8 cellular contexts compared by ENCODE assay signal in the genomic region with DNA sequence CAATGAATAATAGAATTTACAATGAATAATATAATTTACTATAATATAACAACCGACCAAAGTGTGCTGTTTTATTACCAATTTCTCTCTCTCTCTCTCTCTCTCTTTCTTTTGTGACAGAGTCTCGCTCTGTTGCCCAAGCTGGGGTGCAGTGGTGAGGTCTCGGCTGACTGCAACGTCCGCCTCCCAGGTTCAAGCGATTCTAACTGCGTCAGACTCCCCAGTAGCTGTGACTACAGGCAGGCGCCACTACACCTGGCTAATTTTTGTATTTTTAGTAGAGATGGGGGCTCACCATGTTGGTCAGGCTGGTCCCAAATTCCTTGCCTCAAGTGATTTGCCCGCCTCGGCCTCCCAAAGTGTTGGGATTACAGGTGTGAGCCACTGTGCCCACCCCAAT. TPM values are rescaled to one million over a fixed set of nuclear protein-coding genes. Genes with fewer than 3 reads are reported as not detected.
DNase-seq lines count a peak whose midpoint lies in the region; ATAC-seq, FAIRE-seq and TF ChIP-seq lines count a peak whose summit lies in the region.
"Not testable (repeated sequence)": the region's sequence is repeated elsewhere in the genome, so short reads cannot be mapped to it uniquely, and the experiment has no call there.

No MANE protein-coding gene starts in this region.

- H3K36me3 Mint-ChIP-seq in GM23338 (ENCODE audit: low read depth), result peaks cover 48% of the 10 kb centered on the region
- H3K36me3 Mint-ChIP-seq in T-helper 17 cell (ENCODE audit: low read depth); natural killer cell: not testable (repeated sequence)
- peaks cover 30% of the 10 kb centered on the region for H3K36me3 Mint-ChIP-seq in activated T-helper 1 cell treated with anti-CD3 and anti-CD28 coated beads, Interleukin-12 subunit alpha, Interleukin-12 subunit beta, Interleukin-2, Interleukin-4 antibody, amounts not matched to agents 30 ng/mL and 10 ng/mL and 1 ng/mL, durations not matched to agents 14 hours and 24 hours and 36 hours (ENCODE audit: low read depth)

- H3K9me3 Mint-ChIP-seq in GM23338, result peaks cover 42% of the 10 kb centered on the region
- H3K9me3 Mint-ChIP-seq in activated T-helper 1 cell treated with anti-CD3 and anti-CD28 coated beads, Interleukin-12 subunit alpha, Interleukin-12 subunit beta, Interleukin-2, Interleukin-4 antibody, amounts not matched to agents 30 ng/mL and 10 ng/mL and 1 ng/mL, durations not matched to agents 14 hours and 24 hours and 36 hours, result peaks cover 16% of the 10 kb centered on the region
- H3K9me3 Mint-ChIP-seq in natural killer cell, result not testable (repeated sequence)

- not testable (repeated sequence) for H3K27me3 ChIP-seq in GM23338 (ENCODE audit: insufficient read depth); adipocyte (replicated peaks; ENCODE audit: control insufficient read depth, insufficient read depth, low read length); hepatocyte; sigmoid colon

- H3K4me3 ChIP-seq in A549, GM23338, sigmoid colon: not testable (repeated sequence)
- H3K4me3 ChIP-seq in adipocyte (ENCODE audit: low read length) (peak overlapping the region; percentile 98), hepatocyte (peak overlapping the region; percentile 34)

- not testable (repeated sequence) for TF ChIP-seq POLR2A in A549 (IDR thresholded peaks at IDR 0.05; ENCODE audit: low read length); sigmoid colon (IDR thresholded peaks at IDR 0.05)

- H4K20me1 ChIP-seq in GM23338 (replicated peaks; ENCODE audit: insufficient read depth); hepatocyte (ENCODE audit: insufficient read depth, poor library complexity, severe bottlenecking): not testable (repeated sequence)

- not testable (repeated sequence) for H3K9me2 ChIP-seq in GM23338 (ENCODE audit: insufficient read depth); hepatocyte (replicated peaks; ENCODE audit: insufficient read depth)

- POLR2A ChIA-PET in A549 (lab: Yijun Ruan, JAX), result interaction anchor here (5.0 kb wide), 1 partner anchor 15 kb away, joined by 306 read pairs; a partner anchor contains a TSS

- H2AFZ ChIP-seq in GM23338, hepatocyte: not testable (repeated sequence)

- H3F3A ChIP-seq in GM23338 (replicated peaks; ENCODE audit: low read depth), result not testable (repeated sequence)

- H3K4me3 Mint-ChIP-seq in GM23338, result 0 out of 3 replicates have a peak overlapping the region, but pooled peaks have one; percentile 29
- not testable (repeated sequence) for H3K4me3 Mint-ChIP-seq in T-helper 17 cell
- peak overlapping the region; percentile 68 for H3K4me3 Mint-ChIP-seq in activated T-helper 1 cell treated with anti-CD3 and anti-CD28 coated beads, Interleukin-12 subunit alpha, Interleukin-12 subunit beta, Interleukin-2, Interleukin-4 antibody, amounts not matched to agents 30 ng/mL and 10 ng/mL and 1 ng/mL, durations not matched to agents 14 hours and 24 hours and 36 hours
- H3K4me3 Mint-ChIP-seq in natural killer cell, result peak overlapping the region; percentile 45

- not testable (repeated sequence) for H3K9me3 ChIP-seq in A549; T-helper 17 cell (ENCODE audit: control insufficient read depth, low read length, poor library complexity, severe bottlenecking); adipocyte (ENCODE audit: control insufficient read depth, low read length); hepatocyte (ENCODE audit: low read depth); sigmoid colon

- not testable (repeated sequence) for TF ChIP-seq EP300 in A549 (IDR thresholded peaks at IDR 0.05); sigmoid colon (IDR thresholded peaks at IDR 0.05)

- not testable (repeated sequence) for H3K27ac ChIP-seq in A549; GM23338 (ENCODE audit: low read depth)
- peak overlapping the region; percentile 97 for H3K27ac ChIP-seq in hepatocyte
- peak overlapping the region in 3 of 4 donors; percentile 90 to 97 (median 92) for H3K27ac ChIP-seq in sigmoid colon

- H3K4me1 Mint-ChIP-seq in GM23338, result not testable (repeated sequence)
- H3K4me1 Mint-ChIP-seq in T-helper 17 cell, result peaks cover 18% of the 10 kb centered on the region
- H3K4me1 Mint-ChIP-seq in activated T-helper 1 cell treated with anti-CD3 and anti-CD28 coated beads, Interleukin-12 subunit alpha, Interleukin-12 subunit beta, Interleukin-2, Interleukin-4 antibody, amounts not matched to agents 30 ng/mL and 10 ng/mL and 1 ng/mL, durations not matched to agents 14 hours and 24 hours and 36 hours (ENCODE audit: low read depth), result peaks cover 35% of the 10 kb centered on the region
- H3K4me1 Mint-ChIP-seq in natural killer cell, result peaks cover 21% of the 10 kb centered on the region in 2 donors

- H3K27ac Mint-ChIP-seq in GM23338; activated T-helper 1 cell treated with anti-CD3 and anti-CD28 coated beads, Interleukin-12 subunit alpha, Interleukin-12 subunit beta, Interleukin-2, Interleukin-4 antibody, amounts not matched to agents 30 ng/mL and 10 ng/mL and 1 ng/mL, durations not matched to agents 14 hours and 24 hours and 36 hours: not testable (repeated sequence)
- peak overlapping the region; percentile 71 for H3K27ac Mint-ChIP-seq in T-helper 17 cell
- peak overlapping the region; percentile 8 to 100 for H3K27ac Mint-ChIP-seq in natural killer cell

- not testable (repeated sequence) for H3K27me3 Mint-ChIP-seq in GM23338 (ENCODE audit: insufficient read depth, low read depth, poor library complexity); T-helper 17 cell; activated T-helper 1 cell treated with anti-CD3 and anti-CD28 coated beads, Interleukin-12 subunit alpha, Interleukin-12 subunit beta, Interleukin-2, Interleukin-4 antibody, amounts not matched to agents 30 ng/mL and 10 ng/mL and 1 ng/mL, durations not matched to agents 14 hours and 24 hours and 36 hours (ENCODE audit: insufficient read depth); natural killer cell (ENCODE audit: low read depth in 2 of 2)

- TF ChIP-seq CTCF in A549 (IDR thresholded peaks at IDR 0.05); GM23338 (conservative IDR thresholded peaks at IDR 0.05; ENCODE audit: low read depth in 2 of 2); hepatocyte (IDR thresholded peaks at IDR 0.05; ENCODE audit: poor library complexity); natural killer cell (IDR thresholded peaks at IDR 0.05); sigmoid colon (IDR thresholded peaks at IDR 0.05): not testable (repeated sequence)

- peak overlapping the region; percentile 99 for H3K9ac ChIP-seq in adipocyte (ENCODE audit: low read length)

- CTCF ChIA-PET in A549 (lab: Yijun Ruan, JAX), result not testable (repeated sequence)

- H3K79me2 ChIP-seq in GM23338 (replicated peaks; ENCODE audit: insufficient read depth) (peaks cover 14% of the 10 kb centered on the region), hepatocyte (peaks cover 20% of the 10 kb centered on the region)

- H3K4me1 ChIP-seq in A549; GM23338 (ENCODE audit: insufficient read depth): not testable (repeated sequence)
- peaks cover 22% of the 10 kb centered on the region for H3K4me1 ChIP-seq in adipocyte (ENCODE audit: control insufficient read depth, insufficient read depth, low read length)
- H3K4me1 ChIP-seq in hepatocyte (ENCODE audit: insufficient read depth), result peaks cover 12% of the 10 kb centered on the region
- H3K4me1 ChIP-seq in sigmoid colon, result peaks cover 0 to 24% (median 19%) of the 10 kb centered on the region in 4 donors

- WGBS in A549 (ENCODE audit: missing lambda C conversion rate), result 96% methylated on average over 10 of the region's 10 CpGs
- 91% methylated on average over 10 of the region's 10 CpGs for WGBS in hepatocyte (ENCODE audit: low lambda C conversion rate, missing lambda C conversion rate)
- 95% methylated on average over 10 of the region's 10 CpGs for WGBS in sigmoid colon, 2 donors

- DNase-seq in A549 (ENCODE audit: low read depth in 1 of 2, low spot score in 1 of 2); GM23338 (ENCODE audit: low spot score); T-helper 17 cell; activated T-helper 1 cell treated with anti-CD3 and anti-CD28 coated beads, Interleukin-12 subunit alpha, Interleukin-12 subunit beta, Interleukin-2, Interleukin-4 antibody, amounts not matched to agents 30 ng/mL and 10 ng/mL and 1 ng/mL, durations not matched to agents 14 hours and 24 hours and 36 hours (ENCODE audit: low spot score); adipocyte (ENCODE audit: low read depth); hepatocyte (ENCODE audit: low spot score); natural killer cell; sigmoid colon: not testable (repeated sequence)

- not testable (repeated sequence) for FAIRE-seq in A549 (lab: Jason Lieb, UNC)

- not testable (repeated sequence) for TF ChIP-seq RAD21 in A549 (conservative IDR thresholded peaks at IDR 0.05 in 1 of 2, IDR thresholded peaks at IDR 0.05 in 1 of 2)

- H3K36me3 ChIP-seq in GM23338 (ENCODE audit: insufficient read depth); adipocyte (ENCODE audit: control insufficient read depth, insufficient read depth, low read length, severe bottlenecking); hepatocyte (replicated peaks; ENCODE audit: insufficient read depth, low read depth); sigmoid colon: not testable (repeated sequence)

- H3K4me2 ChIP-seq in A549 (peak overlapping the region; percentile 89; the same call in 1 of the 3 replicates), hepatocyte (peak overlapping the region; percentile 92)
- H3K4me2 ChIP-seq in GM23338, result not testable (repeated sequence)

- intact Hi-C loops in activated T-helper 1 cell treated with anti-CD3 and anti-CD28 coated beads, Interleukin-12 subunit alpha, Interleukin-12 subunit beta, Interleukin-2, Interleukin-4 antibody, amounts not matched to agents 30 ng/mL and 10 ng/mL and 1 ng/mL, durations not matched to agents 14 hours and 24 hours and 36 hours (cut with micrococcal nuclease), result loop anchor here (5.0 to 10.0 kb wide), 2 partner anchors 928 to 1465 kb away; a partner anchor contains a TSS
- intact Hi-C loops in natural killer cell (cut with micrococcal nuclease), result loop anchor here (5.0 kb wide), 1 partner anchor 1325 kb away; a partner anchor contains a TSS
- intact Hi-C loops in sigmoid colon (cut with DNase I), result not testable (repeated sequence)

- not testable (repeated sequence) for ATAC-seq in A549, GM23338, T-helper 17 cell, natural killer cell

RNA-seq across cellular contexts. Expression of a gene that starts 17.0 kb away (rescaled TPM):
- polyA plus RNA-seq in A549 (2011; rRNA removed) (130 and 170 TPM in 2 replicates), A549 (2017; fragmentation: RNase III; extraction: RNeasy Plus Mini Kit Qiagen cat#74134 plus additional on column Dnase treatment) (39.7 to 51.3 TPM (median 45.1 TPM) in 3 replicates), GM23338 (2016; fragmentation: Nextera tagmentation; extraction: Ambion mirVana) (96.2 and 108 TPM in 2 replicates), hepatocyte (125 and 172 TPM in 2 replicates), sigmoid colon (10 to 100 TPM; 25.2 to 67.9 (median 28.8) TPM)
- 39.2 and 43.3 TPM in 2 replicates for polyA plus RNA-seq in A549 (2012; cell fraction: cytosol; rRNA removed)
- 258 and 267 TPM in 2 replicates for polyA plus RNA-seq in A549 (2012; cell fraction: nucleus; rRNA removed)
- 111 and 159 TPM in 2 replicates for polyA minus RNA-seq in A549 (2011; rRNA and poly(A)+ RNA removed)
- total RNA-seq in GM23338 (2014; rRNA removed; shearing (Covaris generic)), result 86.9 and 134 TPM in 2 replicates
- total RNA-seq in T-helper 17 cell (1,000 to 10,000 TPM; 1,190 to 1,257 TPM), hepatocyte (300 and 338 TPM in 2 replicates), natural killer cell (1,000 to 10,000 TPM; 1,104 to 1,331 (median 1,220) TPM), sigmoid colon (100 to 1,000 TPM; 110 to 403 (median 215) TPM)
- 167 and 204 TPM in 2 replicates for total RNA-seq in activated T-helper 1 cell treated with anti-CD3 and anti-CD28 coated beads, Interleukin-12 subunit alpha, Interleukin-12 subunit beta, Interleukin-2, Interleukin-4 antibody, amounts not matched to agents 30 ng/mL and 10 ng/mL and 1 ng/mL, durations not matched to agents 14 hours and 24 hours and 36 hours
